In the genomic region with DNA sequence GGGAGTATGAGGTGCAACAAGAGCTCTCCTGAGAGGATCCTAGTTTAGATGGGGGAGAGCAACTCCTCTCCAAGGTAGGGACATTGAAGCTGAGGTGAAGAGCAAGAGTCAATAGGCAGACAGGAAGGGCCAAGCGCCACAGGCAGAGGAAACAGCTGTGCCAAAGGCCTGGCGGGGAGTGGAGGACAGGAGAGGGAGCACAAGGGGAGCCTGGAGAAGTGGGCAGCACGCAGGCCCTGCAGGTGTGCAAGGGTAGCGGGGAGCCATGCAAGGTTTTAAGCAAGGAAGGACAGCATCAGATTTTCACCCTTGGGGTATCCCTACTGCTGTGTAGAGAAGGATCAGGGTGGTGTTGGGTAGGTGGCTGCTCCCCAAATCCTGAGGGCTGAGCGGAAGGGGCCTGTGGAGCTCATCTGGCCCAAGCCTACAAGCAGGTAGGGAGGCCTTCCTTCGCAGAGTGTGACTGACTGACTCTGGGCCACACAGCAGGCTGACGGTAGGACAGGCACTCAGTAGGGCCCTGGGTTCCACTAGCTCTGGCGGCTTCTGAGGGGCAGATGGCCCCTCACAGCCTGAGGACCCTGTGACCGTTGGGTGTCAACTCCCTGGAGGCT, we compare ENCODE assay signal across 24 cellular contexts. TPM values are rescaled to one million over a fixed set of nuclear protein-coding genes. Genes with fewer than 3 reads are reported as not detected.
DNase-seq lines count a peak whose midpoint lies in the region; ATAC-seq and TF ChIP-seq lines count a peak whose summit lies in the region.
"Had no signal": no experiment of that assay in that cellular context is flagged by ENCODE, and none has a peak within 500 bp of the region (broad histone marks: within the 10 kb centered on the region; RNA-seq: fewer than 3 reads in every experiment).

No MANE protein-coding gene starts in this region.

- H3K14ac ChIP-seq in H9 (ENCODE audit: insufficient read depth, low read length): no peak overlapping the region

- no peak overlapping the region for H4K5ac ChIP-seq in H9 (ENCODE audit: insufficient read length, low read depth, low read length)

- H3K4me1 Mint-ChIP-seq in H9 (no peaks in the 10 kb centered on the region), chondrocyte (ENCODE audit: low read depth) (peaks cover 13% of the 10 kb centered on the region), neural progenitor cell (peaks cover 4% of the 10 kb centered on the region), GM23338 (no peaks in the 10 kb centered on the region; the same call in 2 of the 3 replicates)
- H3K4me1 Mint-ChIP-seq: activated T-helper 17 cell treated with anti-CD3 and anti-CD28 coated beads, Interleukin-2, amount 50 U/mL, for 72 hours had no signal

- no peak overlapping the region for H2BK15ac ChIP-seq in H9 (ENCODE audit: low read depth, low read length)

- H3K4me1 ChIP-seq in BLaER1 treated with 17β-estradiol and CSF1 and Interleukin-3, amounts not matched to agents 10 nM and 100 nM: peaks cover 33 to 79% (median 54%) of the 10 kb centered on the region in 10 experiments
- H3K4me1 ChIP-seq in H9 (ENCODE audit: insufficient read depth, low read length): no peaks in the 10 kb centered on the region
- H3K4me1 ChIP-seq in neural progenitor cell: no peaks in the 10 kb centered on the region
- no peaks in the 10 kb centered on the region for H3K4me1 ChIP-seq in GM23338 (ENCODE audit: insufficient read depth)

- H3F3A ChIP-seq in neural progenitor cell (ENCODE audit: low read depth) (no peaks in the 10 kb centered on the region), GM23338 (replicated peaks; ENCODE audit: low read depth) (0 out of 2 replicates have a peak, but pooled peaks cover 5% of the 10 kb centered on the region)

- no peak overlapping the region for H2AFZ ChIP-seq in H9 (ENCODE audit: low read length)
- no peak overlapping the region for H2AFZ ChIP-seq in neural progenitor cell (replicated peaks)
- H2AFZ ChIP-seq in GM23338: no peak overlapping the region

- no peaks in the 10 kb centered on the region; a peak in 1 of 22 replicates for H4K20me1 ChIP-seq in BLaER1 treated with 17β-estradiol and CSF1 and Interleukin-3, amounts not matched to agents 10 nM and 100 nM
- peaks cover 3% of the 10 kb centered on the region for H4K20me1 ChIP-seq in H9 (ENCODE audit: control insufficient read depth, insufficient read depth, insufficient read length)
- H4K20me1 ChIP-seq in neural progenitor cell (ENCODE audit: low read depth): no peaks in the 10 kb centered on the region
- H4K20me1 ChIP-seq in GM23338 (replicated peaks; ENCODE audit: insufficient read depth): no peaks in the 10 kb centered on the region

- no peak overlapping the region for H2BK120ac ChIP-seq in H9 (ENCODE audit: low read depth, low read length, poor library complexity, severe bottlenecking)

- H3K9me2 ChIP-seq in GM23338 (ENCODE audit: insufficient read depth): no peaks in the 10 kb centered on the region

- no peak overlapping the region for H3K23ac ChIP-seq in H9 (ENCODE audit: insufficient read length, low read depth, low read length)

- no peak overlapping the region for H4K91ac ChIP-seq in H9 (ENCODE audit: insufficient read length, low read depth, low read length)

- no peak overlapping the region for H3K18ac ChIP-seq in H9 (ENCODE audit: insufficient read length, low read depth, low read length)

- TF ChIP-seq CTCF in H9 (conservative IDR thresholded peaks at IDR 0.05) (no peak), chondrocyte (IDR thresholded peaks at IDR 0.05) (no peak), neural progenitor cell (IDR thresholded peaks at IDR 0.05) (no peak), GM23338 (conservative IDR thresholded peaks at IDR 0.05; ENCODE audit: low read depth in 2 of 2) (no peak)

- no peaks in the 10 kb centered on the region for H3K36me3 ChIP-seq in BLaER1 treated with 17β-estradiol and CSF1 and Interleukin-3, amounts not matched to agents 10 nM and 100 nM
- H3K36me3 ChIP-seq in neural progenitor cell: no peaks in the 10 kb centered on the region
- no peaks in the 10 kb centered on the region for H3K36me3 ChIP-seq in GM23338 (ENCODE audit: insufficient read depth)
- H3K36me3 ChIP-seq: gastroesophageal sphincter had no signal

- H3K4me3 ChIP-seq in BLaER1 treated with 17β-estradiol and CSF1 and Interleukin-3, amounts not matched to agents 10 nM and 100 nM: no peak overlapping the region
- H3K4me3 ChIP-seq in neural progenitor cell: no peak overlapping the region
- no peak overlapping the region for H3K4me3 ChIP-seq in GM23338
- H3K4me3 ChIP-seq: dorsolateral prefrontal cortex, gastroesophageal sphincter, GM12878, lung, smooth muscle cell had no signal

- no peak overlapping the region; a peak in 2 of 22 replicates for H3K27ac ChIP-seq in BLaER1 treated with 17β-estradiol and CSF1 and Interleukin-3, amounts not matched to agents 10 nM and 100 nM
- H3K27ac ChIP-seq in H9 (ENCODE audit: insufficient read length, low read depth, low read length) (no peak overlapping the region), neural progenitor cell (no peak overlapping the region), GM23338 (ENCODE audit: low read depth) (no peak overlapping the region)
- H3K27ac ChIP-seq: dorsolateral prefrontal cortex, gastroesophageal sphincter, RWPE1 had no signal

- H2BK20ac ChIP-seq in H9 (ENCODE audit: low read depth, low read length, poor library complexity, severe bottlenecking): no peak overlapping the region

- H3K23me2 ChIP-seq in H9 (ENCODE audit: insufficient read length, low read depth, low read length, poor library complexity, severe bottlenecking): no peaks in the 10 kb centered on the region

- H2AK5ac ChIP-seq in H9 (ENCODE audit: insufficient read length, low read length): no peak overlapping the region

- no peak overlapping the region for H3T11ph ChIP-seq in H9 (ENCODE audit: low read length)

- no peaks in the 10 kb centered on the region for H3K79me2 ChIP-seq in H9 (ENCODE audit: insufficient read depth, low read length)
- H3K79me2 ChIP-seq in neural progenitor cell (ENCODE audit: low read depth): no peaks in the 10 kb centered on the region
- H3K79me2 ChIP-seq in GM23338 (replicated peaks; ENCODE audit: insufficient read depth): no peaks in the 10 kb centered on the region

- H3K36me3 Mint-ChIP-seq in H9 (ENCODE audit: insufficient read depth in 1 of 3, low read depth in 3 of 3) (peaks cover 0 to 3% (median 0%) of the 10 kb centered on the region in 3 experiments; a peak in 2 of 7 replicates), chondrocyte (ENCODE audit: low read depth) (no peaks in the 10 kb centered on the region), neural progenitor cell (no peaks in the 10 kb centered on the region), GM23338 (ENCODE audit: low read depth) (peaks cover 3% of the 10 kb centered on the region; the same call in 1 of the 3 replicates)

- peaks cover 0 to 8% (median 6%) of the 10 kb centered on the region in 11 experiments; a peak in 14 of 22 replicates for H3K9me3 ChIP-seq in BLaER1 treated with 17β-estradiol and CSF1 and Interleukin-3, amounts not matched to agents 10 nM and 100 nM (replicated peaks in 1 of 11)
- H3K9me3 ChIP-seq in H9 (ENCODE audit: control insufficient read depth, low read depth, low read length) (no peaks in the 10 kb centered on the region), neural progenitor cell (ENCODE audit: low read depth) (no peaks in the 10 kb centered on the region)

- peaks cover 8% of the 10 kb centered on the region for H3K27me3 Mint-ChIP-seq in H9 (ENCODE audit: low read depth)
- H3K27me3 Mint-ChIP-seq in chondrocyte (ENCODE audit: low read depth): peaks cover 33% of the 10 kb centered on the region
- H3K27me3 Mint-ChIP-seq in neural progenitor cell (ENCODE audit: insufficient read depth, low read depth): peaks cover 11% of the 10 kb centered on the region
- H3K27me3 Mint-ChIP-seq in GM23338 (ENCODE audit: insufficient read depth, low read depth, poor library complexity): peaks cover 9% of the 10 kb centered on the region

- no peaks in the 10 kb centered on the region for H3K79me1 ChIP-seq in H9 (ENCODE audit: insufficient read depth, low read depth, low read length, poor library complexity, severe bottlenecking)

- H2BK12ac ChIP-seq in H9 (ENCODE audit: insufficient read length, low read depth, low read length): no peak overlapping the region

- H3K4me3 Mint-ChIP-seq in H9 (no peak overlapping the region), chondrocyte (ENCODE audit: unreplicated experiment) (no peak overlapping the region), neural progenitor cell (peak overlapping the region; percentile 26), GM23338 (no peak overlapping the region)
- H3K4me3 Mint-ChIP-seq: activated T-helper 17 cell treated with anti-CD3 and anti-CD28 coated beads, Interleukin-2, amount 50 U/mL, for 72 hours; HFFc6 had no signal

- no CpG with 5 or more reads among the region's 9 CpGs for WGBS in H9 (ENCODE audit: extremely low coverage, insufficient read length, low lambda C conversion rate)

- no peaks in the 10 kb centered on the region for H3K27me3 ChIP-seq in BLaER1 treated with 17β-estradiol and CSF1 and Interleukin-3, amounts not matched to agents 10 nM and 100 nM
- no peaks in the 10 kb centered on the region for H3K27me3 ChIP-seq in H9 (ENCODE audit: insufficient read depth, low read length)
- peaks cover 23% of the 10 kb centered on the region for H3K27me3 ChIP-seq in neural progenitor cell
- peaks cover 11% of the 10 kb centered on the region; the same call in 1 of the 2 replicates for H3K27me3 ChIP-seq in GM23338 (ENCODE audit: insufficient read depth)

- H4K8ac ChIP-seq in H9 (replicated peaks; ENCODE audit: insufficient read length, low read depth, low read length): no peak overlapping the region

- ATAC-seq in GM23338 (no peak), HG02870 (IDR thresholded peaks at IDR 0.05; ENCODE audit: unreplicated experiment) (no peak)
- ATAC-seq: activated T-helper 17 cell treated with anti-CD3 and anti-CD28 coated beads, Interleukin-2, amount 50 U/mL, for 72 hours; gastroesophageal sphincter; GM12878 had no signal

- H3K27ac Mint-ChIP-seq in H9 (peak overlapping the region in 1 of 3 experiments; percentile 1; a peak in 2 of 7 replicates), chondrocyte (ENCODE audit: unreplicated experiment) (no peak overlapping the region), neural progenitor cell (no peak overlapping the region), GM23338 (no peak overlapping the region; the same call in 1 of the 2 replicates)
- H3K27ac Mint-ChIP-seq: activated T-helper 17 cell treated with anti-CD3 and anti-CD28 coated beads, Interleukin-2, amount 50 U/mL, for 72 hours; HFFc6 had no signal

- H3K4me2 ChIP-seq in BLaER1 treated with 17β-estradiol and CSF1 and Interleukin-3, amounts not matched to agents 10 nM and 100 nM: peak overlapping the region; percentile 33 to 88 (median 59); a peak in 21 of 22 replicates
- H3K4me2 ChIP-seq in H9 (ENCODE audit: insufficient read depth, insufficient read length, low read length) (no peak overlapping the region), neural progenitor cell (no peak overlapping the region), GM23338 (no peak overlapping the region)
- H3K4me2 ChIP-seq: smooth muscle cell had no signal

- H3K9me3 Mint-ChIP-seq in H9: no peaks in the 10 kb centered on the region
- no peaks in the 10 kb centered on the region for H3K9me3 Mint-ChIP-seq in chondrocyte (ENCODE audit: low read depth)
- peaks cover 2% of the 10 kb centered on the region for H3K9me3 Mint-ChIP-seq in neural progenitor cell
- H3K9me3 Mint-ChIP-seq in GM23338: no peaks in the 10 kb centered on the region
- H3K9me3 Mint-ChIP-seq: activated T-helper 17 cell treated with anti-CD3 and anti-CD28 coated beads, Interleukin-2, amount 50 U/mL, for 72 hours; HFFc6 had no signal

- H3K56ac ChIP-seq in H9 (ENCODE audit: insufficient read length, low read depth, low read length): no peak overlapping the region

- peak; percentile 20 for DNase-seq in H9
- peak; percentile 72 for DNase-seq in chondrocyte (ENCODE audit: low spot score)
- no peak for DNase-seq in neural progenitor cell (ENCODE audit: low spot score)
- no peak for DNase-seq in GM23338 (ENCODE audit: low spot score)
- DNase-seq in NCI-H1436 (lab: John Stamatoyannopoulos, UW): no peak
- DNase-seq: activated CD8-positive, alpha-beta memory T cell treated with anti-CD3 and anti-CD28 coated beads for 24 hours; Calu3; GF-D8; HFFc6; Kasumi-1; NCI-H2227 treated with DMSO at 0.1 percent for 48 hours; stimulated activated CD4-positive, alpha-beta T cell treated with anti-CD3 and anti-CD28 coated beads, Interleukin-4, amount 100 ng/mL, for 4 hours; substantia nigra had no signal

- no peak overlapping the region for H2BK5ac ChIP-seq in H9 (ENCODE audit: insufficient read length, low read length)

- H3K4ac ChIP-seq in H9 (ENCODE audit: low read depth, low read length): no peak overlapping the region

- H3K9ac ChIP-seq in BLaER1 treated with 17β-estradiol and CSF1 and Interleukin-3, amounts not matched to agents 10 nM and 100 nM: no peak overlapping the region
- H3K9ac ChIP-seq in H9 (ENCODE audit: extremely low read depth, insufficient read length, low read length) (no peak overlapping the region), neural progenitor cell (no peak overlapping the region)

RNA-seq across cellular contexts. Expression of a gene that starts 13.3 kb away (rescaled TPM):
- 0.85 and 0.99 TPM in 2 replicates for total RNA-seq in H9 (2021)
- not detected in 3 replicates for total RNA-seq in chondrocyte
- 0.09 and 0.34 TPM in 2 replicates for total RNA-seq in neural progenitor cell (ENCODE audit: low replicate concordance)
- total RNA-seq in GM23338 (2014; rRNA removed; shearing (Covaris generic)): 8.4 TPM in 2 replicates
- polyA plus RNA-seq in GM23338 (2016; fragmentation: Nextera tagmentation; extraction: Ambion mirVana): 3.7 and 4.0 TPM in 2 replicates
- total RNA-seq: activated T-helper 17 cell treated with anti-CD3 and anti-CD28 coated beads, Interleukin-2, amount 50 U/mL, for 72 hours; GM12878; HFFc6; smooth muscle cell had no signal
- polyA plus RNA-seq: GM12878, smooth muscle cell had no signal

RNA-seq across cellular contexts. Expression of a gene that starts 19.6 kb away (rescaled TPM):
- total RNA-seq in H9 (2021) (not detected in 2 replicates), chondrocyte (0.15 TPM in 1 of 3 replicates, not detected in the others), neural progenitor cell (ENCODE audit: low replicate concordance) (not detected in 2 replicates)
- total RNA-seq in GM23338 (2014; rRNA removed; shearing (Covaris generic)): not detected in 2 replicates
- not detected in 2 replicates for polyA plus RNA-seq in GM23338 (2016; fragmentation: Nextera tagmentation; extraction: Ambion mirVana)
- total RNA-seq: activated T-helper 17 cell treated with anti-CD3 and anti-CD28 coated beads, Interleukin-2, amount 50 U/mL, for 72 hours; Calu3; gastroesophageal sphincter; GM12878; HFFc6; smooth muscle cell had no signal
- polyA plus RNA-seq: adipose tissue, esophagus, smooth muscle cell had no signal

RNA-seq across cellular contexts. Expression of a gene that starts 21.5 kb away (rescaled TPM):
- total RNA-seq in H9 (2021) (not detected in 2 replicates), chondrocyte (not detected in 3 replicates), neural progenitor cell (ENCODE audit: low replicate concordance) (not detected in 2 replicates)
- not detected in 2 replicates for total RNA-seq in GM23338 (2014; rRNA removed; shearing (Covaris generic))
- not detected in 2 replicates for polyA plus RNA-seq in GM23338 (2016; fragmentation: Nextera tagmentation; extraction: Ambion mirVana)
- total RNA-seq: activated T-helper 17 cell treated with anti-CD3 and anti-CD28 coated beads, Interleukin-2, amount 50 U/mL, for 72 hours; Calu3; gastroesophageal sphincter; GM12878; HFFc6; smooth muscle cell had no signal
- polyA plus RNA-seq: adipose tissue, esophagus, GM12878, lung, smooth muscle cell had no signal

Comparison
In these comparisons a context has a peak if more than half of its experiments do, and no peak if none do; other contexts are left out.
1. H3K4me2 ChIP-seq: peak in BLaER1 treated with 17β-estradiol and CSF1 and Interleukin-3, amounts not matched to agents 10 nM and 100 nM (11 of 11); none in H9 (single experiment), neural progenitor cell (single experiment) and GM23338 (single experiment).
2. DNase-seq: peak in H9 (single experiment) and chondrocyte (single experiment); none in neural progenitor cell (single experiment), GM23338 (single experiment) and NCI-H1436 (single experiment).